In genomic region chr16:12906271-12906670, GRCh38 we compare ENCODE assay signal across 21 cellular contexts. TPM values are rescaled to one million over a fixed set of nuclear protein-coding genes. Genes with fewer than 3 reads are reported as not detected.
"Had no signal": no experiment of that assay in that cellular context is flagged by ENCODE, and none has a peak within 500 bp of the region (broad histone marks: within the 10 kb centered on the region; RNA-seq: fewer than 3 reads in every experiment).

No MANE protein-coding gene starts in this region.

- H3K27ac ChIP-seq: breast epithelium, VCaP had no signal

- H3K4me2 ChIP-seq: SK-N-SH had no signal

- H3K9me3 Mint-ChIP-seq: activated CD8-positive, alpha-beta T cell treated with anti-CD3 and anti-CD28 coated beads for 36 hours; activated naive CD4-positive, alpha-beta T cell treated with anti-CD3 and anti-CD28 coated beads, Interleukin-2, amount 50 U/mL, for 24 hours; activated T-cell treated with anti-CD3 and anti-CD28 coated beads, Interleukin-2, amount 50 U/mL, for 24 hours; activated T-helper 1 cell treated with anti-CD3 and anti-CD28 coated beads, Interleukin-12 subunit alpha, Interleukin-12 subunit beta, Interleukin-2, Interleukin-4 antibody, amounts not matched to agents 30 ng/mL and 10 ng/mL and 1 ng/mL, durations not matched to agents 14 hours and 24 hours and 36 hours had no signal

- H3K36me3 ChIP-seq: breast epithelium had no signal

- H3K9me3 ChIP-seq: breast epithelium, SK-N-SH had no signal

- H3K36me3 Mint-ChIP-seq: activated naive CD4-positive, alpha-beta T cell treated with anti-CD3 and anti-CD28 coated beads, Interleukin-2, amount 50 U/mL, for 24 hours had no signal

- H3K27ac Mint-ChIP-seq: activated CD4-positive, alpha-beta T cell treated with anti-CD3 and anti-CD28 coated beads for 36 hours; activated CD8-positive, alpha-beta T cell treated with anti-CD3 and anti-CD28 coated beads for 36 hours; activated naive CD4-positive, alpha-beta T cell treated with anti-CD3 and anti-CD28 coated beads, Interleukin-2, amount 50 U/mL, for 24 hours; activated T-cell treated with anti-CD3 and anti-CD28 coated beads, Interleukin-2, amount 50 U/mL, for 24 hours; activated T-helper 1 cell treated with anti-CD3 and anti-CD28 coated beads, Interleukin-12 subunit alpha, Interleukin-12 subunit beta, Interleukin-2, Interleukin-4 antibody, amounts not matched to agents 30 ng/mL and 10 ng/mL and 1 ng/mL, durations not matched to agents 14 hours and 24 hours and 36 hours had no signal

- H3K4me3 ChIP-seq: breast epithelium had no signal

- H3K9me2 ChIP-seq: SK-N-SH had no signal

- H3K4me3 Mint-ChIP-seq: activated CD4-positive, alpha-beta T cell treated with anti-CD3 and anti-CD28 coated beads for 36 hours; activated CD8-positive, alpha-beta T cell treated with anti-CD3 and anti-CD28 coated beads for 36 hours; activated naive CD4-positive, alpha-beta T cell treated with anti-CD3 and anti-CD28 coated beads, Interleukin-2, amount 50 U/mL, for 24 hours; activated T-cell treated with anti-CD3 and anti-CD28 coated beads, Interleukin-2, amount 50 U/mL, for 24 hours; activated T-helper 1 cell treated with anti-CD3 and anti-CD28 coated beads, Interleukin-12 subunit alpha, Interleukin-12 subunit beta, Interleukin-2, Interleukin-4 antibody, amounts not matched to agents 30 ng/mL and 10 ng/mL and 1 ng/mL, durations not matched to agents 14 hours and 24 hours and 36 hours had no signal

- H3K4me1 Mint-ChIP-seq: activated naive CD4-positive, alpha-beta T cell treated with anti-CD3 and anti-CD28 coated beads, Interleukin-2, amount 50 U/mL, for 24 hours had no signal

- ATAC-seq: activated CD4-positive, alpha-beta T cell treated with anti-CD3 and anti-CD28 coated beads for 36 hours; activated CD8-positive, alpha-beta T cell treated with anti-CD3 and anti-CD28 coated beads for 36 hours had no signal

- DNase-seq: activated CD4-positive, alpha-beta T cell treated with anti-CD3 and anti-CD28 coated beads for 36 hours; activated CD8-positive, alpha-beta memory T cell treated with anti-CD3 and anti-CD28 coated beads, Interleukin-2, amount 50 U/mL, for 48 hours; activated CD8-positive, alpha-beta T cell treated with anti-CD3 and anti-CD28 coated beads for 36 hours; activated effector memory CD4-positive, alpha-beta T cell treated with Interleukin-2 at 50 U/mL for 16 hours; activated naive CD4-positive, alpha-beta T cell; activated T-cell treated with anti-CD3 and anti-CD28 coated beads, Interleukin-2, amount 50 U/mL, for 24 hours; aorta; Karpas-422; NCI-H1048; NCI-H146; NCI-H187 treated with DMSO at 0.1 percent for 48 hours; NCI-H2081 treated with DMSO at 0.1 percent for 48 hours; NCI-H446; NCI-H524; SIG-M5; SK-N-SH; T-helper 1 cell had no signal

- H3K9ac ChIP-seq: SK-N-SH had no signal

RNA-seq across cellular contexts. Expression of gene SHISA9, which starts 4.9 kb away (rescaled TPM):
- total RNA-seq: activated CD8-positive, alpha-beta T cell treated with anti-CD3 and anti-CD28 coated beads for 36 hours had no signal
